9 cellular contexts compared by ENCODE assay signal in the genomic region with DNA sequence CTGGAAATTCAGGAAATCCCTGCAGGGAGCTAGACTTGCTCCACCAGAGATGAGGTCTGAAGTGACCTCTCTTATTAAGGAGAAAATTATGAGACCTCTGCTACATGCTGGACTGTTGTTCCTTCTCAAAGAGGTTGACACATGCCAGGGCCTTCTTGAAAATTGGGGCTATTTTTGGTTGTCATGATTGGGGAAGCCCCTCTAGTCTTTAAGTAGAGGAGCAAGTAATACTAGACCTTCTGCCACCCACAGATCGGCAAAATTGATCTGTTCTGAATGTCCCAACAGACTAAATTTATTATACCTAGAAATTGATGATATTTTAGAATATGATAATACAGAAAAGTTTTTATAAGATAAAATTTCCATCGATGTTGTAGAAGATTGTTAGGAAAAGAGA.
"Had no signal": no experiment of that assay in that cellular context is flagged by ENCODE, and none has a peak within 500 bp of the region (broad histone marks: within the 10 kb centered on the region; RNA-seq: fewer than 3 reads in every experiment).

No MANE protein-coding gene starts in this region.

- H3K4me2 ChIP-seq: GM23338 had no signal

- H3K27ac ChIP-seq: GM23248 had no signal

- H3K4me1 ChIP-seq: HAP-1 had no signal

- H3K27ac Mint-ChIP-seq: GM23338, H9, HFFc6 had no signal

- DNase-seq: GM23248, GOT3, H7, H9, HCEC 1CT, HFFc6 had no signal

- ATAC-seq: GM23338, HCT116 had no signal

- H2AFZ ChIP-seq: GM23248, GM23338 had no signal

- H3K9ac ChIP-seq: GM23248 had no signal

- H3K36me3 ChIP-seq: HAP-1 had no signal

- H3K4me3 ChIP-seq: GM23248, GM23338, HAP-1 had no signal

- H3K9me3 Mint-ChIP-seq: HFFc6 had no signal

- H3K4me3 Mint-ChIP-seq: GM23338, H9, HFFc6 had no signal

- H3K9me3 ChIP-seq: HAP-1 had no signal
